In the genomic region with DNA sequence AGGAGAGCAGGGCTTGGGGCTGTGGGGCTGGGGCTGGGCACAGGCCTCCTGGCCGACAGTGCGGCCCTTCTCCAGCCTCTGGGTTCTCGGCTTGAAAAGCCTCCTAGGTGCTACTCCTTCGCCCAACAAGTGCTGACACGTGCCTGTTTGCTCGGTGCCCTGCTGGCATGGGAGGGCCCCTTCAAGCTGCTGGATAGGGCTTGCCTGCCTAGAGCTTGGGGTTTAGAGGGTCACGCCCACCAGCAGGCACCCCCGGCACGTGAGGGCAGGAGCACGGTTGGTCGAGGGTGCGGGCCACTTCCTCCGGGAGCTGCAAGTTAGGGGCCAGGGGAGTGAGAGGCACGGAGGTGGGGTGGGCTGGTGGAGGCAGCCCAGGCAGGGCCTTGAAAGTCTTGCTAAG, we compare ENCODE assay signal across 1 cellular context.
TF ChIP-seq lines count a peak whose summit lies in the region.

No MANE protein-coding gene starts in this region.

TF ChIP-seq in K562, 482 proteins besides CTCF, POLR2A, EP300 and RAD21 (continued from another document):
- TF ChIP-seq, protein P1, sequence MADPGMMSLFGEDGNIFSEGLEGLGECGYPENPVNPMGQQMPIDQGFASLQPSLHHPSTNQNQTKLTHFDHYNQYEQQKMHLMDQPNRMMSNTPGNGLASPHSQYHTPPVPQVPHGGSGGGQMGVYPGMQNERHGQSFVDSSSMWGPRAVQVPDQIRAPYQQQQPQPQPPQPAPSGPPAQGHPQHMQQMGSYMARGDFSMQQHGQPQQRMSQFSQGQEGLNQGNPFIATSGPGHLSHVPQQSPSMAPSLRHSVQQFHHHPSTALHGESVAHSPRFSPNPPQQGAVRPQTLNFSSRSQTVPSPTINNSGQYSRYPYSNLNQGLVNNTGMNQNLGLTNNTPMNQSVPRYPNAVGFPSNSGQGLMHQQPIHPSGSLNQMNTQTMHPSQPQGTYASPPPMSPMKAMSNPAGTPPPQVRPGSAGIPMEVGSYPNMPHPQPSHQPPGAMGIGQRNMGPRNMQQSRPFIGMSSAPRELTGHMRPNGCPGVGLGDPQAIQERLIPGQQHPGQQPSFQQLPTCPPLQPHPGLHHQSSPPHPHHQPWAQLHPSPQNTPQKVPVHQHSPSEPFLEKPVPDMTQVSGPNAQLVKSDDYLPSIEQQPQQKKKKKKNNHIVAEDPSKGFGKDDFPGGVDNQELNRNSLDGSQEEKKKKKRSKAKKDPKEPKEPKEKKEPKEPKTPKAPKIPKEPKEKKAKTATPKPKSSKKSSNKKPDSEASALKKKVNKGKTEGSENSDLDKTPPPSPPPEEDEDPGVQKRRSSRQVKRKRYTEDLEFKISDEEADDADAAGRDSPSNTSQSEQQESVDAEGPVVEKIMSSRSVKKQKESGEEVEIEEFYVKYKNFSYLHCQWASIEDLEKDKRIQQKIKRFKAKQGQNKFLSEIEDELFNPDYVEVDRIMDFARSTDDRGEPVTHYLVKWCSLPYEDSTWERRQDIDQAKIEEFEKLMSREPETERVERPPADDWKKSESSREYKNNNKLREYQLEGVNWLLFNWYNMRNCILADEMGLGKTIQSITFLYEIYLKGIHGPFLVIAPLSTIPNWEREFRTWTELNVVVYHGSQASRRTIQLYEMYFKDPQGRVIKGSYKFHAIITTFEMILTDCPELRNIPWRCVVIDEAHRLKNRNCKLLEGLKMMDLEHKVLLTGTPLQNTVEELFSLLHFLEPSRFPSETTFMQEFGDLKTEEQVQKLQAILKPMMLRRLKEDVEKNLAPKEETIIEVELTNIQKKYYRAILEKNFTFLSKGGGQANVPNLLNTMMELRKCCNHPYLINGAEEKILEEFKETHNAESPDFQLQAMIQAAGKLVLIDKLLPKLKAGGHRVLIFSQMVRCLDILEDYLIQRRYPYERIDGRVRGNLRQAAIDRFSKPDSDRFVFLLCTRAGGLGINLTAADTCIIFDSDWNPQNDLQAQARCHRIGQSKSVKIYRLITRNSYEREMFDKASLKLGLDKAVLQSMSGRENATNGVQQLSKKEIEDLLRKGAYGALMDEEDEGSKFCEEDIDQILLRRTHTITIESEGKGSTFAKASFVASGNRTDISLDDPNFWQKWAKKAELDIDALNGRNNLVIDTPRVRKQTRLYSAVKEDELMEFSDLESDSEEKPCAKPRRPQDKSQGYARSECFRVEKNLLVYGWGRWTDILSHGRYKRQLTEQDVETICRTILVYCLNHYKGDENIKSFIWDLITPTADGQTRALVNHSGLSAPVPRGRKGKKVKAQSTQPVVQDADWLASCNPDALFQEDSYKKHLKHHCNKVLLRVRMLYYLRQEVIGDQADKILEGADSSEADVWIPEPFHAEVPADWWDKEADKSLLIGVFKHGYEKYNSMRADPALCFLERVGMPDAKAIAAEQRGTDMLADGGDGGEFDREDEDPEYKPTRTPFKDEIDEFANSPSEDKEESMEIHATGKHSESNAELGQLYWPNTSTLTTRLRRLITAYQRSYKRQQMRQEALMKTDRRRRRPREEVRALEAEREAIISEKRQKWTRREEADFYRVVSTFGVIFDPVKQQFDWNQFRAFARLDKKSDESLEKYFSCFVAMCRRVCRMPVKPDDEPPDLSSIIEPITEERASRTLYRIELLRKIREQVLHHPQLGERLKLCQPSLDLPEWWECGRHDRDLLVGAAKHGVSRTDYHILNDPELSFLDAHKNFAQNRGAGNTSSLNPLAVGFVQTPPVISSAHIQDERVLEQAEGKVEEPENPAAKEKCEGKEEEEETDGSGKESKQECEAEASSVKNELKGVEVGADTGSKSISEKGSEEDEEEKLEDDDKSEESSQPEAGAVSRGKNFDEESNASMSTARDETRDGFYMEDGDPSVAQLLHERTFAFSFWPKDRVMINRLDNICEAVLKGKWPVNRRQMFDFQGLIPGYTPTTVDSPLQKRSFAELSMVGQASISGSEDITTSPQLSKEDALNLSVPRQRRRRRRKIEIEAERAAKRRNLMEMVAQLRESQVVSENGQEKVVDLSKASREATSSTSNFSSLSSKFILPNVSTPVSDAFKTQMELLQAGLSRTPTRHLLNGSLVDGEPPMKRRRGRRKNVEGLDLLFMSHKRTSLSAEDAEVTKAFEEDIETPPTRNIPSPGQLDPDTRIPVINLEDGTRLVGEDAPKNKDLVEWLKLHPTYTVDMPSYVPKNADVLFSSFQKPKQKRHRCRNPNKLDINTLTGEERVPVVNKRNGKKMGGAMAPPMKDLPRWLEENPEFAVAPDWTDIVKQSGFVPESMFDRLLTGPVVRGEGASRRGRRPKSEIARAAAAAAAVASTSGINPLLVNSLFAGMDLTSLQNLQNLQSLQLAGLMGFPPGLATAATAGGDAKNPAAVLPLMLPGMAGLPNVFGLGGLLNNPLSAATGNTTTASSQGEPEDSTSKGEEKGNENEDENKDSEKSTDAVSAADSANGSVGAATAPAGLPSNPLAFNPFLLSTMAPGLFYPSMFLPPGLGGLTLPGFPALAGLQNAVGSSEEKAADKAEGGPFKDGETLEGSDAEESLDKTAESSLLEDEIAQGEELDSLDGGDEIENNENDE (IDR thresholded peaks at IDR 0.05; ENCODE audit: low read depth, low read length) = no peak
- TF ChIP-seq SREBF1 (IDR thresholded peaks at IDR 0.05; ENCODE audit: borderline replicate concordance, low read depth, low read length) (no peak), ERF (CRISPR knock-in tag; IDR thresholded peaks at IDR 0.05) (no peak)
